8 cellular contexts compared by ENCODE assay signal in genomic region chr11:119684361-119685072, GRCh38. TPM values are rescaled to one million over a fixed set of nuclear protein-coding genes. Genes with fewer than 3 reads are reported as not detected.
A peak's percentile ranks its signal among the peaks of the same experiment; 100 is the strongest.
DNase-seq lines count a peak whose midpoint lies in the region; ATAC-seq, FAIRE-seq and TF ChIP-seq lines count a peak whose summit lies in the region.

No MANE protein-coding gene starts in this region.

- CTCF ChIA-PET in PC-9 (lab: Charles Lee), result no interaction called here

- no peaks in the 10 kb centered on the region for H4K20me1 ChIP-seq in GM23248 (ENCODE audit: insufficient read depth)
- no peaks in the 10 kb centered on the region for H4K20me1 ChIP-seq in PC-9 (ENCODE audit: insufficient read depth)

- H3K4me3 ChIP-seq in GM23248 (no peak overlapping the region), PC-9 (peak overlapping the region; percentile 32; the same call in 1 of the 2 replicates), prostate gland (no peak overlapping the region)

- H3K27me3 ChIP-seq in GM23248 (replicated peaks; ENCODE audit: insufficient read depth), result no peaks in the 10 kb centered on the region
- no peaks in the 10 kb centered on the region for H3K27me3 ChIP-seq in PC-9 (ENCODE audit: insufficient read depth, low read depth)
- no peaks in the 10 kb centered on the region for H3K27me3 ChIP-seq in prostate gland (replicated peaks; ENCODE audit: insufficient read depth)

- no TSS peak for BruUV-seq in PC-9 (replicated peaks; lab: Mats Ljungman, UMichigan)

- H3K9me3 ChIP-seq in GM23248 (ENCODE audit: low read depth), result no peaks in the 10 kb centered on the region
- H3K9me3 ChIP-seq in PC-9 (ENCODE audit: insufficient read depth, low read depth), result no peaks in the 10 kb centered on the region
- H3K9me3 ChIP-seq in prostate gland, result no peaks in the 10 kb centered on the region

- H3K4me1 ChIP-seq in GM23248 (ENCODE audit: insufficient read depth) (peaks cover 6% of the 10 kb centered on the region), PC-9 (replicated peaks; ENCODE audit: insufficient read depth) (peaks cover 62% of the 10 kb centered on the region), prostate gland (replicated peaks) (peaks cover 33% of the 10 kb centered on the region)

- ATAC-seq in esophagus mucosa, result peak; percentile 78

- H2AFZ ChIP-seq in GM23248 (peak overlapping the region; percentile 42; the same call in 1 of the 2 replicates), PC-9 (no peak overlapping the region; the same call in 1 of the 2 replicates)

- DNase-seq in GM23248 (peak; percentile 76), PC-9 (peak; percentile 60 to 83), prostate gland (ENCODE audit: low spot score) (peak; percentile 70), frontal cortex (ENCODE audit: low spot score in 2 of 2) (no peak), NCI-H2081 (lab: John Stamatoyannopoulos, UW) (no peak), NCI-H1092 treated with DMSO at 0.1 percent for 48 hours (lab: John Stamatoyannopoulos, UW) (no peak)
- DNase-seq in central memory CD4-positive, alpha-beta T cell, result no peak

- H3K79me2 ChIP-seq in GM23248 (ENCODE audit: insufficient read depth), result no peaks in the 10 kb centered on the region
- H3K79me2 ChIP-seq in PC-9 (ENCODE audit: low read depth), result 0 out of 2 replicates have a peak, but pooled peaks cover 16% of the 10 kb centered on the region

- H3K4me2 ChIP-seq in GM23248 (ENCODE audit: unreplicated experiment), result no peak overlapping the region
- H3K4me2 ChIP-seq in PC-9, result peak overlapping the region; percentile 80

- H3K9ac ChIP-seq in GM23248, result no peak overlapping the region

- TF ChIP-seq POLR2A in prostate gland (IDR thresholded peaks at IDR 0.05), result no peak

- POLR2A ChIA-PET in PC-9 (lab: Charles Lee; ENCODE audit: unreplicated experiment), result no interaction called here

- no peak for FAIRE-seq in frontal cortex (lab: Jason Lieb, UNC)

- in situ Hi-C loops in GM23248 (cut with MboI), result no loop called here

- WGBS in GM23248 (ENCODE audit: low coverage in 1 of 2, low lambda C conversion rate in 2 of 2, missing lambda C conversion rate in 2 of 2), 2 experiments, result 71 to 72% methylated on average over 14 of the region's 14 CpGs
- WGBS in prostate gland, result 35% methylated on average over 14 of the region's 14 CpGs

- H3K9me2 ChIP-seq in GM23248 (ENCODE audit: insufficient read depth) (no peaks in the 10 kb centered on the region), PC-9 (ENCODE audit: insufficient read depth) (no peaks in the 10 kb centered on the region)

- TF ChIP-seq CTCF in PC-9 (conservative IDR thresholded peaks at IDR 0.05), result no peak
- TF ChIP-seq CTCF in prostate gland (IDR thresholded peaks at IDR 0.05), result no peak

- no peaks in the 10 kb centered on the region for H3F3A ChIP-seq in GM23248 (ENCODE audit: insufficient read depth)
- H3F3A ChIP-seq in PC-9 (ENCODE audit: insufficient read depth, low read depth), result peaks cover 28% of the 10 kb centered on the region; the same call in 1 of the 2 replicates

- H3K27ac ChIP-seq in GM23248, result no peak overlapping the region
- H3K27ac ChIP-seq in PC-9, result peak overlapping the region; percentile 92
- peak overlapping the region; percentile 89 to 91 for H3K27ac ChIP-seq in prostate gland

- intact Hi-C loops in PC-9 (cut with micrococcal nuclease; ENCODE audit: unreplicated experiment) (loop anchor here (1.0 to 5.0 kb wide), 3 partner anchors 13 to 438 kb away; partner anchors contain the start of gene NECTIN1), prostate gland (cut with DNase I) (no loop called here)

- H3K36me3 ChIP-seq in GM23248 (ENCODE audit: low read depth), result no peaks in the 10 kb centered on the region
- H3K36me3 ChIP-seq in PC-9 (ENCODE audit: low read depth), result no peaks in the 10 kb centered on the region
- no peaks in the 10 kb centered on the region for H3K36me3 ChIP-seq in prostate gland

RNA-seq across cellular contexts. Expression of gene NECTIN1, which starts 44.5 kb away (rescaled TPM):
- 0.76 and 5.2 TPM in 2 replicates for total RNA-seq in GM23248 (2014; rRNA removed; shearing (Covaris generic))
- 1.0 and 1.3 TPM in 2 replicates for polyA plus RNA-seq in GM23248 (2016; fragmentation: Nextera tagmentation; extraction: Ambion mirVana)
- total RNA-seq in PC-9 (2021), result 17.6 and 21.5 TPM in 2 replicates
- total RNA-seq in esophagus mucosa, result 299 TPM
- total RNA-seq in prostate gland, result 10 to 100 TPM; 18.7 to 28.2 TPM
- total RNA-seq in frontal cortex, result 10.2 TPM

Comparison
In these comparisons a context has a peak if more than half of its experiments do, and no peak if none do; other contexts are left out.
1. DNase-seq: peak in GM23248 (single experiment), PC-9 (2 of 2) and prostate gland (single experiment); none in central memory CD4-positive, alpha-beta T cell (single experiment), frontal cortex (0 of 2), NCI-H2081 (0 of 2) and NCI-H1092 treated with DMSO at 0.1 percent for 48 hours (single experiment).
2. RNA of gene NECTIN1, which starts 44.5 kb away (total RNA-seq): 299 TPM in esophagus mucosa (single experiment); 18.7 to 28.2 TPM in prostate gland, 17.6 to 21.5 TPM in PC-9, 10.2 TPM in frontal cortex (single experiment) and 0.76 to 5.2 TPM in GM23248; every median in the first group is over 10 times any median in the second.